8 cellular contexts compared by ENCODE assay signal in the genomic region with DNA sequence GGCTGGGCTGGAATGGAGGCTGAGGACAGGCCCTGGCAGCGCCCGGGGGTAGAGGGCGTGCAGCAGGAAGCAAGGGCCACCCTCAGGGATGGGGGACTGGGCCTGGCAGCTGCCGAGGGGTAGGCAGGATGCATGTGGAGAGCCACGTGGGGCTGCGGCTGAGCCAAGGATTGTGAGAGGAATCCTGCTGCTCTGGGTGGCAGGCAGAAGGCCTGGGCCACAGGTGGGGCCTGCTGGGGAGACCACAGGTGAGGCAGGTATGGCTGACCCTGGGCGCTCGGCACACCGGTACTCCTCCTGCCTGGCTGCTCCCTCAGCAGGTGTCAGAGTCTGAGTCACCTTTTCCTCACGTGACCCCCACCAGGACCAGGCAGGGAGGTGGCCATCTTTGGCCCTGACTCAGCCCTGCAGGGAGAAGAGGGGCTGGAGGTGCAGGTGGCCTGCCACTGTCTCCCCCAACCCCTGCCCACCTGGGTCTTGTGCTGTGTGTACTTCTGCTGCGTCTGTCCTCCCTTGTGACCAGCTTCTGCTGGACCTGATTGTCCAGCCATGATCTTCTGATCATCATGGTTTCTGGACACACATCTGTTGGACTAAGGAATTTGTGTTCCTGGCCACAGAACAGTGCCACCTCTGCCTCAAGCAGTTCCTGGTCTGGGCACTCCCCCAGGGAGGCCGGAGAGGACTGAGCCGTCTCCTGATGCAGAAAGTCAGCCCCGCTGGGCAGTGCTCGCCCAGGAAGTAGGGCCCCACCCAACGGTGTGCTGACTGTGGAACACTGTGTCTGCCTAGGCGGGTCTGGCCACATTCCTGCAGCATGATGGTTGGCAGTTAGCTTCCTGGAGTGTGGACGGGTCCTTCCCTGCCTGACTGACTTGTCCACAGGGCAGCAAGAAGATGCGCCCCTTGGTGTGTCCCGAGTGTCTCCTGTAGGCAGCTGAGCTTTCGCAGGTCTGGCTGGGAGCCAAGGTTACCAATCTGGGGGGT. TPM values are rescaled to one million over a fixed set of nuclear protein-coding genes. Genes with fewer than 3 reads are reported as not detected.
DNase-seq lines count a peak whose midpoint lies in the region; ATAC-seq and TF ChIP-seq lines count a peak whose summit lies in the region.

No MANE protein-coding gene starts in this region.

- no peak for ATAC-seq in GM18505 (IDR thresholded peaks at IDR 0.05; ENCODE audit: unreplicated experiment)
- no peak for ATAC-seq in HG03457 (IDR thresholded peaks at IDR 0.05; ENCODE audit: unreplicated experiment)

- peaks cover 0 to 20% of the 10 kb centered on the region in 2 donors for H3K36me3 ChIP-seq in adrenal gland (replicated peaks in 1 of 2)
- H3K36me3 ChIP-seq in tibial nerve, result peaks cover 0 to 40% (median 12%) of the 10 kb centered on the region in 3 donors

- DNase-seq in NCI-H226 (peak; percentile 97), adrenal gland (peak in 5 of 7 donors; percentile 56 to 66 (median 61)), kidney glomerular epithelial cell (lab: John Stamatoyannopoulos, UW) (peak; percentile 90), tibial nerve (ENCODE audit: low spot score in 2 of 2) (no peak), GM10248 (ENCODE audit: extremely low spot score) (no peak), hippocampal formation (lab: John Stamatoyannopoulos, UW) (no peak)

- TF ChIP-seq CTCF in adrenal gland (IDR thresholded peaks at IDR 0.05) (no peak), tibial nerve (IDR thresholded peaks at IDR 0.05) (no peak), GM10248 (IDR thresholded peaks at IDR 0.05; ENCODE audit: control extremely low read depth, extremely low read depth, low read depth, missing control alignments) (no peak)

- intact Hi-C loops in adrenal gland (cut with DNase I), result no loop called here

- H3K9me3 ChIP-seq in adrenal gland (replicated peaks in 1 of 3) (no peaks in the 10 kb centered on the region), tibial nerve (no peaks in the 10 kb centered on the region)

- POLR2A ChIA-PET in GM10248 (lab: Yijun Ruan, JAX), result no interaction called here

- H3K4me3 ChIP-seq in adrenal gland (no peak overlapping the region), tibial nerve (no peak overlapping the region)

- TF ChIP-seq POLR2A in GM18505 (IDR thresholded peaks at IDR 0.05; ENCODE audit: borderline replicate concordance, extremely low read depth, insufficient read depth, insufficient read length) (peak; percentile 26), adrenal gland (IDR thresholded peaks at IDR 0.05) (no peak), tibial nerve (IDR thresholded peaks at IDR 0.05) (no peak)

- CTCF ChIA-PET in GM10248 (lab: Yijun Ruan, JAX), result no interaction called here

- WGBS in adrenal gland, 4 donors, result 39 to 69% (median 46%) methylated on average over 6 to 21 of the region's 21 CpGs
- WGBS in tibial nerve, 2 donors, result 44 to 49% methylated on average over 17 to 21 of the region's 21 CpGs

- H3K4me1 ChIP-seq in adrenal gland (replicated peaks in 1 of 2) (peaks cover 20 to 47% of the 10 kb centered on the region in 2 donors), tibial nerve (peaks cover 0 to 54% (median 19%) of the 10 kb centered on the region in 4 donors)

- no peaks in the 10 kb centered on the region for H3K27me3 ChIP-seq in adrenal gland
- H3K27me3 ChIP-seq in tibial nerve, result no peaks in the 10 kb centered on the region

- TF ChIP-seq EP300 in tibial nerve (IDR thresholded peaks at IDR 0.05), result peak in 1 of 2 donors; percentile 17

- H3K27ac ChIP-seq in adrenal gland (peak overlapping the region in 3 of 5 donors; percentile 12 to 78 (median 34)), tibial nerve (peak overlapping the region in 3 of 4 donors; percentile 46 to 70 (median 55))

RNA-seq across cellular contexts. Expression of a gene that starts 6.4 kb away (rescaled TPM):
- total RNA-seq in adrenal gland, result 10 to 100 TPM; 19.5 to 59.4 (median 35.7) TPM
- 100 to 1,000 TPM in 2 of 3 donors, 10 to 100 TPM in 1; 14.1 to 194 (median 125) TPM for polyA plus RNA-seq in adrenal gland
- 10 to 100 TPM; 26.4 to 83.1 (median 50.1) TPM for total RNA-seq in tibial nerve

RNA-seq across cellular contexts. Expression of a gene that starts 6.9 kb away (rescaled TPM):
- total RNA-seq in adrenal gland, result 100 to 1,000 TPM in 2 of 8 donors, 10 to 100 TPM in 6; 46.1 to 171 (median 73.8) TPM
- polyA plus RNA-seq in adrenal gland, result 100 to 1,000 TPM in 1 of 3 donors, 10 to 100 TPM in 2; 42.0 to 107 (median 75.2) TPM
- 100 to 1,000 TPM in 3 of 4 donors, 10 to 100 TPM in 1; 96.4 to 136 (median 118) TPM for total RNA-seq in tibial nerve

RNA-seq across cellular contexts. Expression of a gene that starts 21.6 kb away (rescaled TPM):
- total RNA-seq in adrenal gland (10 to 100 TPM in 7 of 8 donors, 1 to 10 TPM in 1; 5.2 to 26.2 (median 15.1) TPM), tibial nerve (10 to 100 TPM; 13.8 to 17.4 (median 15.8) TPM)
- 10 to 100 TPM in 2 of 3 donors, 1 to 10 TPM in 1; 7.9 to 33.5 (median 33.2) TPM for polyA plus RNA-seq in adrenal gland

RNA-seq across cellular contexts. Expression of a gene that starts 33.2 kb away (rescaled TPM):
- total RNA-seq in adrenal gland (10 to 100 TPM; 20.0 to 39.4 (median 24.0) TPM), tibial nerve (10 to 100 TPM; 40.8 to 61.5 (median 42.4) TPM)
- polyA plus RNA-seq in adrenal gland, result 10 to 100 TPM; 17.2 to 88.3 (median 75.0) TPM

Comparison
In these comparisons a context has a peak if more than half of its experiments do, and no peak if none do; other contexts are left out.
1. DNase-seq: peak in NCI-H226 (single experiment), adrenal gland (5 of 7) and kidney glomerular epithelial cell (single experiment); none in tibial nerve (0 of 2), GM10248 (single experiment) and hippocampal formation (0 of 2).